Comparison of ENCODE assay signal across 1 cellular context in the genomic region with DNA sequence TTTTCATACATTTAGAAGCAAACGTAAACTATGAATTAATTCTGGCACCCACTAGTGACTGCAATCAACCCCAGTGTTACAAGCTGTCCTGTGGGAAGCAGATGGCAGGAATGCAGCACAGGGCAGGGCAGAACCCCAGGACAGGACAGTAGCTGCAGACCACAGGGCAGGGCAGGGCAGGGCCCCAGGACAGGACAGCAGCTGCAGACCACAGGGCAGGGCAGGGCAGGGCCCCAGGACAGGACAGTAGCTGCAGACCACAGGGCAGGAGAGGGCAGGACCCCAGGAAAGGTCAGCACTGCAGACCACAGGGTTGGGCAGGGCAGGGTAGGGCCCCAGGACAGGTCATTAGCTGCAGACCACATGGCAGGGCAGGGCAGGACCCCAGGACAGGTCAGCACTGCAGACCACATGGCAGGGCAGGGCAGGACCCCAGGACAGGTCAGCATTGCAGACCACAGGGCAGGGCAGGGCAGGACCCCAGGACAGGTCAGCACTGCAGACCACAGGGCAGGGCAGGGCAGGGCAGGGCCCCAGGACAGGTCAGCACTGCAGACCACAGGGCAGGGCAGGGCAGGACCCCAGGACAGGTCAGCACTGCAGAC. TPM values are rescaled to one million over a fixed set of nuclear protein-coding genes. Genes with fewer than 3 reads are reported as not detected.
"Had no signal": no experiment of that assay in that cellular context is flagged by ENCODE, and none has a peak within 500 bp of the region (broad histone marks: within the 10 kb centered on the region; RNA-seq: fewer than 3 reads in every experiment).

No MANE protein-coding gene starts in this region.

RNA-seq across cellular contexts. Expression of gene BUB1B, which starts 24.9 kb away (rescaled TPM):
- total RNA-seq: ascending aorta had no signal
